In genomic region chr6:45170309-45170708, GRCh38 we compare ENCODE assay signal across 9 cellular contexts.
"Had no signal": no experiment of that assay in that cellular context is flagged by ENCODE, and none has a peak within 500 bp of the region (broad histone marks: within the 10 kb centered on the region; RNA-seq: fewer than 3 reads in every experiment).

No MANE protein-coding gene starts in this region.

- H3K27ac ChIP-seq: GM23248 had no signal

- FAIRE-seq: HTR-8/SVneo, K562 had no signal

- H3K4me3 ChIP-seq: GM23248, HAP-1, K562 had no signal

- DNase-seq: GM23248, GOT3, H7, IMR-90, KG1 had no signal

- H3K9me3 ChIP-seq: HAP-1 had no signal

- ATAC-seq: HCT116, K562 had no signal

- H3K36me3 ChIP-seq: HAP-1 had no signal
